ENCODE assay signal across 9 cellular contexts in the genomic region with DNA sequence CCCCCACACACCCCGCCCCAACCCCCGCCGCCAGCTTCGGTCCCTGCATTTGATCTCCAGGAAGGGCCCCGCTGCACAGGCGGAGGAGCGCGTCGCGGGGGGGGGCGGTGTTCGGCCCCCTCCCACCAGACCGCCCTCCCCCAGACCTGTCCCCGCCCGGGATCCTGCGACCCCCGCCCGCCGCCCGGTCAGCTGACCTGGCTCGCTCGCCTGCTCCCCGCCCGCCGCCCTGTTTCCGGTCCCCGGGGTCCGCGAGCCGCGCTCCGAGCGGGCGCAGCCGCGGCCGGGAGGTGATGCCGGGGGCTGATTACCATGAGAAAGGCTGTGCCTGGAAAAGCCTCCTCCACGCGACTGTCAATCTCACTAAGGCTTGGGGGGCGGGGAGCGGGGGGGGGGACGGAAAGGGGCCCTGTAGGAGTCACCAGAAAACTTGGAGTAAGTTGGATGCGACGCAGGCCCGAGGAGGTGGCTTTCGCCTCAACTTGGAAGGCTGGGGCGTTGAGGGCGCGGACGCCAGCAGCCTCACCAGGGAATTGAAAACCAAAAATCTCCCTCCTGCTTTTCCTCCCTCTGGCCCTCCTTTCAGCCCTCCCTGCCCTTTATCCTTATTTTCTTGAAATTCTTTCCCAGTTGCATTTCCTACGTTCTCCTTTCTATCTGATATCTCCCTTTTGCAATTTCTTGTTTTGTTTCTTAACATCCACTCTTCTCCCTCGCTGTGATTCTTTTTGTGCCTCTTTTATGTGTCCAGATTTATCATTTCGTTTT. TPM values are rescaled to one million over a fixed set of nuclear protein-coding genes. Genes with fewer than 3 reads are reported as not detected.
DNase-seq lines count a peak whose midpoint lies in the region; ATAC-seq and TF ChIP-seq lines count a peak whose summit lies in the region.
"Had no signal": no experiment of that assay in that cellular context is flagged by ENCODE, and none has a peak within 500 bp of the region (broad histone marks: within the 10 kb centered on the region; RNA-seq: fewer than 3 reads in every experiment).

No MANE protein-coding gene starts in this region.

- H3K27ac Mint-ChIP-seq in IgD-negative memory B cell: no peak overlapping the region
- H3K27ac Mint-ChIP-seq in activated T-cell treated with anti-CD3 and anti-CD28 coated beads, Interleukin-2, amount 50 U/mL, for 72 hours: peak overlapping the region; percentile 16

- peak overlapping the region; percentile 88 for H2AFZ ChIP-seq in osteoblast (ENCODE audit: low read length)

- TF ChIP-seq CTCF in BE2C (IDR thresholded peaks at IDR 0.05; ENCODE audit: low read depth, low read length) (no peak), osteoblast (IDR thresholded peaks at IDR 0.05; ENCODE audit: extremely low read depth, low read depth, low read length) (no peak)

- H3K9me3 ChIP-seq in BE2C (no peaks in the 10 kb centered on the region), osteoblast (ENCODE audit: low read depth, low read length) (no peaks in the 10 kb centered on the region)

- H3K27me3 ChIP-seq in BE2C (no peaks in the 10 kb centered on the region), osteoblast (ENCODE audit: insufficient read depth, low read length) (no peaks in the 10 kb centered on the region)

- peaks cover 20% of the 10 kb centered on the region for H3K79me2 ChIP-seq in osteoblast (ENCODE audit: insufficient read depth, low read length)

- H3K9me3 Mint-ChIP-seq in IgD-negative memory B cell: no peaks in the 10 kb centered on the region
- no peaks in the 10 kb centered on the region for H3K9me3 Mint-ChIP-seq in activated T-cell treated with anti-CD3 and anti-CD28 coated beads, Interleukin-2, amount 50 U/mL, for 72 hours

- peak; percentile 66 for DNase-seq in BE2C
- DNase-seq in activated T-cell treated with anti-CD3 and anti-CD28 coated beads, Interleukin-2, amount 50 U/mL, for 72 hours: peak; percentile 45 to 59
- peak in 38 of 42 donors; percentile 48 to 86 (median 70) for DNase-seq in head of caudate nucleus
- peak; percentile 80 for DNase-seq in osteoblast (ENCODE audit: insufficient read length, low spot score, missing footprints)
- no peak for DNase-seq in cortex of kidney (lab: John Stamatoyannopoulos, UW)
- no peak for DNase-seq in SW480 (ENCODE audit: low spot score)
- no peak for DNase-seq in stimulated activated CD4-positive, alpha-beta T cell treated with anti-CD3 and anti-CD28 coated beads, Interleukin-1b, Interleukin-23, amount 100 ng/mL, for 48 hours

- peak overlapping the region; percentile 90 for H3K4me2 ChIP-seq in osteoblast (ENCODE audit: insufficient read depth, low read length)

- H3K4me1 ChIP-seq in BE2C: no peaks in the 10 kb centered on the region; the same call in 1 of the 2 replicates
- H3K4me1 ChIP-seq in osteoblast (ENCODE audit: insufficient read depth, low read length): peaks cover 26% of the 10 kb centered on the region

- H3K4me1 Mint-ChIP-seq in IgD-negative memory B cell: peaks cover 12 to 15% (median 14%) of the 10 kb centered on the region in 3 donors
- peaks cover 15% of the 10 kb centered on the region for H3K4me1 Mint-ChIP-seq in activated T-cell treated with anti-CD3 and anti-CD28 coated beads, Interleukin-2, amount 50 U/mL, for 72 hours (ENCODE audit: low read depth)

- peak; percentile 54 to 67 for ATAC-seq in activated T-cell treated with anti-CD3 and anti-CD28 coated beads, Interleukin-2, amount 50 U/mL, for 72 hours (replicated peaks in 1 of 2)
- ATAC-seq: HCT116 had no signal

- no peaks in the 10 kb centered on the region for H4K20me1 ChIP-seq in osteoblast (ENCODE audit: insufficient read depth, low read length)

- H3K4me3 Mint-ChIP-seq in IgD-negative memory B cell: peak overlapping the region; percentile 82 to 96 (median 90)
- H3K4me3 Mint-ChIP-seq in activated T-cell treated with anti-CD3 and anti-CD28 coated beads, Interleukin-2, amount 50 U/mL, for 72 hours: peak overlapping the region; percentile 87 to 91

- peaks cover 30% of the 10 kb centered on the region for H3K27me3 Mint-ChIP-seq in IgD-negative memory B cell
- H3K27me3 Mint-ChIP-seq in activated T-cell treated with anti-CD3 and anti-CD28 coated beads, Interleukin-2, amount 50 U/mL, for 72 hours (ENCODE audit: low read depth): peaks cover 53% of the 10 kb centered on the region

- H3K36me3 ChIP-seq in BE2C (no peaks in the 10 kb centered on the region), osteoblast (ENCODE audit: insufficient read depth, low read length) (no peaks in the 10 kb centered on the region)

- H3K36me3 Mint-ChIP-seq in IgD-negative memory B cell: peaks cover 4% of the 10 kb centered on the region
- peaks cover 0 to 2% of the 10 kb centered on the region in 2 donors for H3K36me3 Mint-ChIP-seq in activated T-cell treated with anti-CD3 and anti-CD28 coated beads, Interleukin-2, amount 50 U/mL, for 72 hours (ENCODE audit: insufficient read depth in 2 of 2)

- H3K4me3 ChIP-seq in BE2C (ENCODE audit: low read depth, low read length): peak overlapping the region; percentile 64
- peak overlapping the region; percentile 81 for H3K4me3 ChIP-seq in osteoblast (ENCODE audit: insufficient read depth, low read length)

- intact Hi-C loops in head of caudate nucleus (cut with DNase I): loop anchor here (5.0 kb wide), 3 partner anchors 183 to 513 kb away; a partner anchor contains a TSS

- H3K27ac ChIP-seq in osteoblast (ENCODE audit: low read depth, low read length): peak overlapping the region; percentile 90

RNA-seq across cellular contexts. Expression of a gene that starts 4.5 kb away (rescaled TPM):
- 20.7 TPM for polyA plus RNA-seq in BE2C (2012; ENCODE audit: insufficient read depth, insufficient read length, low read depth)
- 51.5 TPM for polyA plus RNA-seq in IgD-negative memory B cell
- total RNA-seq in activated T-cell treated with anti-CD3 and anti-CD28 coated beads, Interleukin-2, amount 50 U/mL, for 72 hours: 10 to 100 TPM; 22.5 to 58.2 TPM
- total RNA-seq in osteoblast: 119 and 128 TPM in 2 replicates

Comparison
In these comparisons a context has a peak if more than half of its experiments do, and no peak if none do; other contexts are left out.
1. DNase-seq: peak in BE2C (single experiment), activated T-cell treated with anti-CD3 and anti-CD28 coated beads, Interleukin-2, amount 50 U/mL, for 72 hours (2 of 2), head of caudate nucleus (38 of 42) and osteoblast (single experiment); none in cortex of kidney (single experiment), SW480 (single experiment) and stimulated activated CD4-positive, alpha-beta T cell treated with anti-CD3 and anti-CD28 coated beads, Interleukin-1b, Interleukin-23, amount 100 ng/mL, for 48 hours (single experiment).